9 cellular contexts compared by ENCODE assay signal in the genomic region with DNA sequence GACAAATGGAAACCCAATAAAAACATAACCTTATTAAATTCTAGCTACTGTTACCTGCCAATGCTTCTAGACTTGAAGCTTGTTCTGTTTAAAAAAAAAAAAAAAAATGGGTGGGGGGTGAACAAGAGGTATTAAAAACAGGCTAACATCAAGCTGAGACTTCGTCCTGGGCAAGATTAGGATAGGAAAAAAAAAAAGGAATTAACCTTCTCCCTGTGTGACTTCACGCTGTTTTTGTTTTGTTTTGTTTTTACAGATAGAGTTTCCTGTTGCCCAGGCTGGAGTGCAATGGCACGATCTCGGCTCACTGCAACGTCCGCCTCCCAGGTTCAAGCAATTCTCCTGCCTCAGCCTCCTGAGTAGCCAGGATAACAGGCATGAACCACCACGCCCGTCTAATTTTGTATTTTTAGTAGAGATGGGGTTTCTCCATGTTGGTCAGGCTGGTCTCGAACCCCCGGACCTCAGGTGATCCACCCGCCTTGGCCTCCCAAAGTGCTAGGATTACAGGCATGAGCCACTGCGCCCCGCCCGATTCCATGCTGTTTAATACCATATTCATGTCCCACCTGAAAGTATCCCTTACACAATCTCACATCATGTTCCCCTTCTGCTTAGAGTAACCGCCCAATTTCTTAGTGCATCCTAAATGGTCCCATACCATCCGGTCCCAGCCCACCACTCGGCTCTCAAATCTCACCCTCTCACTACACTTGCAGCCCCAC. TPM values are rescaled to one million over a fixed set of nuclear protein-coding genes. Genes with fewer than 3 reads are reported as not detected.
DNase-seq lines count a peak whose midpoint lies in the region; ATAC-seq, FAIRE-seq and TF ChIP-seq lines count a peak whose summit lies in the region.
"Had no signal": no experiment of that assay in that cellular context is flagged by ENCODE, and none has a peak within 500 bp of the region (broad histone marks: within the 10 kb centered on the region; RNA-seq: fewer than 3 reads in every experiment).

No MANE protein-coding gene starts in this region.

- no peak for TF ChIP-seq RAD21 in neural cell (conservative IDR thresholded peaks at IDR 0.05)

- H3K9me3 ChIP-seq in CD4-positive, alpha-beta memory T cell (ENCODE audit: control insufficient read depth in 1 of 2, low read length in 2 of 2) = no peaks in the 10 kb centered on the region
- no peaks in the 10 kb centered on the region for H3K9me3 ChIP-seq in Loucy (ENCODE audit: insufficient read depth, low read depth, low read length)
- H3K9me3 ChIP-seq in neural cell (ENCODE audit: low read length) = no peaks in the 10 kb centered on the region

- H3K4me1 ChIP-seq in CD4-positive, alpha-beta memory T cell (ENCODE audit: insufficient read depth, low read length) = peaks cover 16% of the 10 kb centered on the region
- peaks cover 39% of the 10 kb centered on the region for H3K4me1 ChIP-seq in Loucy (ENCODE audit: insufficient read depth, low read length, poor library complexity, severe bottlenecking)

- no peak for DNase-seq in CD4-positive, alpha-beta memory T cell
- no peak for DNase-seq in effector memory CD8-positive, alpha-beta T cell
- DNase-seq in D721Med (ENCODE audit: insufficient read length, low spot score) (no peak), anterior cingulate cortex (lab: John Stamatoyannopoulos, UW) (no peak)
- DNase-seq: right cardiac atrium had no signal

- peaks cover 40% of the 10 kb centered on the region for H3K79me2 ChIP-seq in Loucy (ENCODE audit: insufficient read depth, low read length)
- peaks cover 28% of the 10 kb centered on the region for H3K79me2 ChIP-seq in neural cell (replicated peaks; ENCODE audit: insufficient read depth, low read length)

- no peaks in the 10 kb centered on the region for H3K36me3 ChIP-seq in CD4-positive, alpha-beta memory T cell (ENCODE audit: insufficient read depth, low read length)
- H3K36me3 ChIP-seq in Loucy (ENCODE audit: insufficient read depth, low read length) (no peaks in the 10 kb centered on the region), neural cell (ENCODE audit: insufficient read depth, low read length) (no peaks in the 10 kb centered on the region)

- no peak overlapping the region for H3K4me3 ChIP-seq in CD4-positive, alpha-beta memory T cell (ENCODE audit: low read length in 2 of 2)
- H3K4me3 ChIP-seq in Loucy (ENCODE audit: low read length, poor library complexity, severe bottlenecking) (peak overlapping the region; percentile 36), neural cell (ENCODE audit: low read length) (peak overlapping the region; percentile 83)

- FAIRE-seq in D721Med (lab: Jason Lieb, UNC) = no peak

- no peaks in the 10 kb centered on the region for H3K27me3 ChIP-seq in CD4-positive, alpha-beta memory T cell (ENCODE audit: insufficient read depth, low read length)
- H3K27me3 ChIP-seq in Loucy (ENCODE audit: insufficient read depth, low read length, poor library complexity, severe bottlenecking) = no peaks in the 10 kb centered on the region
- H3K27me3 ChIP-seq in neural cell (ENCODE audit: insufficient read depth, low read depth, low read length) = no peaks in the 10 kb centered on the region

- CTCF ChIA-PET in CD4-positive, alpha-beta memory T cell (lab: Charles Lee; ENCODE audit: partially characterized antibody) = no interaction called here

- TF ChIP-seq CTCF in Loucy (conservative IDR thresholded peaks at IDR 0.05; ENCODE audit: low read length) (no peak), neural cell (IDR thresholded peaks at IDR 0.05; ENCODE audit: poor library complexity, severe bottlenecking) (no peak), D721Med (IDR thresholded peaks at IDR 0.05; ENCODE audit: insufficient read depth, missing control alignments) (no peak)

- no peak for ATAC-seq in effector memory CD8-positive, alpha-beta T cell (replicated peaks)
- ATAC-seq in HG03571 (IDR thresholded peaks at IDR 0.05; ENCODE audit: unreplicated experiment) (no peak), HG03460 (IDR thresholded peaks at IDR 0.05; ENCODE audit: unreplicated experiment) (no peak)
- ATAC-seq: right cardiac atrium had no signal

- peaks cover 0 to 8% of the 10 kb centered on the region in 2 donors for H3K36me3 Mint-ChIP-seq in CD4-positive, alpha-beta memory T cell
- peaks cover 3% of the 10 kb centered on the region for H3K36me3 Mint-ChIP-seq in effector memory CD8-positive, alpha-beta T cell (ENCODE audit: insufficient read depth)

- H3K27me3 Mint-ChIP-seq in CD4-positive, alpha-beta memory T cell = no peaks in the 10 kb centered on the region
- no peaks in the 10 kb centered on the region for H3K27me3 Mint-ChIP-seq in effector memory CD8-positive, alpha-beta T cell

- no peaks in the 10 kb centered on the region for H3K9me3 Mint-ChIP-seq in CD4-positive, alpha-beta memory T cell
- no peaks in the 10 kb centered on the region for H3K9me3 Mint-ChIP-seq in effector memory CD8-positive, alpha-beta T cell

- H4K20me1 ChIP-seq in Loucy (ENCODE audit: insufficient read depth, low read length, poor library complexity, severe bottlenecking) (peaks cover 18% of the 10 kb centered on the region), neural cell (ENCODE audit: insufficient read depth) (peaks cover 4% of the 10 kb centered on the region)

- no peak overlapping the region for H3K27ac ChIP-seq in CD4-positive, alpha-beta memory T cell (ENCODE audit: low read depth, low read length)
- no peak overlapping the region for H3K27ac ChIP-seq in neural cell (ENCODE audit: low read length)

- H2AFZ ChIP-seq in Loucy (ENCODE audit: low read length) (no peak overlapping the region), neural cell (ENCODE audit: low read depth, low read length) (no peak overlapping the region)

- no peaks in the 10 kb centered on the region for H3F3A ChIP-seq in Loucy (ENCODE audit: low read depth)
- no peaks in the 10 kb centered on the region for H3F3A ChIP-seq in neural cell (ENCODE audit: insufficient read depth, low read length, poor library complexity, severe bottlenecking)

- H3K9ac ChIP-seq in Loucy (ENCODE audit: low read depth, low read length, poor library complexity, severe bottlenecking) (no peak overlapping the region), neural cell (ENCODE audit: low read length) (no peak overlapping the region)

- POLR2A ChIA-PET in CD4-positive, alpha-beta memory T cell (lab: Charles Lee; ENCODE audit: partially characterized antibody) = no interaction called here

- no peak overlapping the region for H3K27ac Mint-ChIP-seq in CD4-positive, alpha-beta memory T cell
- no peak overlapping the region for H3K27ac Mint-ChIP-seq in effector memory CD8-positive, alpha-beta T cell

- peak overlapping the region in 6 of 8 donors; percentile 38 to 98 (median 68) for H3K4me3 Mint-ChIP-seq in CD4-positive, alpha-beta memory T cell
- peak overlapping the region; percentile 92 for H3K4me3 Mint-ChIP-seq in effector memory CD8-positive, alpha-beta T cell

- H3K4me1 Mint-ChIP-seq in CD4-positive, alpha-beta memory T cell = peaks cover 10 to 26% (median 16%) of the 10 kb centered on the region in 4 donors
- peaks cover 18 to 25% of the 10 kb centered on the region in 2 donors for H3K4me1 Mint-ChIP-seq in effector memory CD8-positive, alpha-beta T cell (ENCODE audit: low read depth in 2 of 2)

- H3K9me2 ChIP-seq in Loucy (replicated peaks; ENCODE audit: low read depth, low read length) = no peaks in the 10 kb centered on the region
- no peaks in the 10 kb centered on the region for H3K9me2 ChIP-seq in neural cell (ENCODE audit: insufficient read depth, low read length)

- H3K4me2 ChIP-seq in Loucy (ENCODE audit: low read depth, low read length, poor library complexity, severe bottlenecking) (peak overlapping the region; percentile 86), neural cell (ENCODE audit: low read length) (peak overlapping the region; percentile 56)

- intact Hi-C loops in CD4-positive, alpha-beta memory T cell (cut with micrococcal nuclease) = no loop called here

- no peak for TF ChIP-seq EP300 in neural cell (conservative IDR thresholded peaks at IDR 0.05; ENCODE audit: poor library complexity, severe bottlenecking)

TF ChIP-seq in neural cell, 6 proteins besides CTCF, POLR2A, EP300 and RAD21:
- TF ChIP-seq, protein P1, sequence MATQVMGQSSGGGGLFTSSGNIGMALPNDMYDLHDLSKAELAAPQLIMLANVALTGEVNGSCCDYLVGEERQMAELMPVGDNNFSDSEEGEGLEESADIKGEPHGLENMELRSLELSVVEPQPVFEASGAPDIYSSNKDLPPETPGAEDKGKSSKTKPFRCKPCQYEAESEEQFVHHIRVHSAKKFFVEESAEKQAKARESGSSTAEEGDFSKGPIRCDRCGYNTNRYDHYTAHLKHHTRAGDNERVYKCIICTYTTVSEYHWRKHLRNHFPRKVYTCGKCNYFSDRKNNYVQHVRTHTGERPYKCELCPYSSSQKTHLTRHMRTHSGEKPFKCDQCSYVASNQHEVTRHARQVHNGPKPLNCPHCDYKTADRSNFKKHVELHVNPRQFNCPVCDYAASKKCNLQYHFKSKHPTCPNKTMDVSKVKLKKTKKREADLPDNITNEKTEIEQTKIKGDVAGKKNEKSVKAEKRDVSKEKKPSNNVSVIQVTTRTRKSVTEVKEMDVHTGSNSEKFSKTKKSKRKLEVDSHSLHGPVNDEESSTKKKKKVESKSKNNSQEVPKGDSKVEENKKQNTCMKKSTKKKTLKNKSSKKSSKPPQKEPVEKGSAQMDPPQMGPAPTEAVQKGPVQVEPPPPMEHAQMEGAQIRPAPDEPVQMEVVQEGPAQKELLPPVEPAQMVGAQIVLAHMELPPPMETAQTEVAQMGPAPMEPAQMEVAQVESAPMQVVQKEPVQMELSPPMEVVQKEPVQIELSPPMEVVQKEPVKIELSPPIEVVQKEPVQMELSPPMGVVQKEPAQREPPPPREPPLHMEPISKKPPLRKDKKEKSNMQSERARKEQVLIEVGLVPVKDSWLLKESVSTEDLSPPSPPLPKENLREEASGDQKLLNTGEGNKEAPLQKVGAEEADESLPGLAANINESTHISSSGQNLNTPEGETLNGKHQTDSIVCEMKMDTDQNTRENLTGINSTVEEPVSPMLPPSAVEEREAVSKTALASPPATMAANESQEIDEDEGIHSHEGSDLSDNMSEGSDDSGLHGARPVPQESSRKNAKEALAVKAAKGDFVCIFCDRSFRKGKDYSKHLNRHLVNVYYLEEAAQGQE (IDR thresholded peaks at IDR 0.05; ENCODE audit: borderline replicate concordance) = no peak
- no peak for TF ChIP-seq POLR2AphosphoS5 (IDR thresholded peaks at IDR 0.05)

RNA-seq across cellular contexts. Expression of a gene that starts 2.2 kb away (rescaled TPM):
- total RNA-seq in CD4-positive, alpha-beta memory T cell = 1 to 10 TPM; 4.9 to 5.0 TPM
- polyA plus RNA-seq in CD4-positive, alpha-beta memory T cell = under 1 TPM; 0.07 to 0.99 TPM
- polyA plus RNA-seq in neural cell = 5.8 and 7.9 TPM in 2 replicates
- polyA minus RNA-seq in neural cell = 23.1 and 28.8 TPM in 2 replicates

RNA-seq across cellular contexts. Expression of a gene that starts 35.5 kb away (rescaled TPM):
- total RNA-seq in CD4-positive, alpha-beta memory T cell = not detected
- not detected for polyA plus RNA-seq in CD4-positive, alpha-beta memory T cell
- polyA plus RNA-seq in neural cell = not detected in 2 replicates
- not detected in 2 replicates for polyA minus RNA-seq in neural cell
- total RNA-seq: right cardiac atrium had no signal

Comparison
In these comparisons a context has a peak if more than half of its experiments do, and no peak if none do; other contexts are left out.
1. H3K4me3 ChIP-seq: peak in Loucy (single experiment) and neural cell (single experiment); none in CD4-positive, alpha-beta memory T cell (0 of 2).